In the genomic region with DNA sequence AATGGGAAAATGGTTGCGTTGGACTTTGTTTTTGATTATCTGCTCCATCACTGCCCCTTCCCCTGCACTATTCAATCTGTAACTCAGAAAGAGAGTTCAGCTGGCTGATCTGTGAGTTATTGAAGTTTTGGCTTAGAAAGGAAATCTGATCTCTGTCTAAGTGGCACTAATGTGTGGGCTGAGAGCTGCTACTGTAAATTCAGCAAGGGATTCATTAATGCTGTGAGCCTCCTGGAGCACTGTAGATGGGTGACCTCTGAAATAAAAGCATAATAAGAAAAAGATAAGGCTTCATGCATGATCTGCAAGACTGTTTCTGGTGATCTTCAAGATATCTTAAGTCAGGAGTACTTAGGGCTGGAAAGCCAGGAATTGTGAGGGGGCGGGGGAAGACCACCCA, we compare ENCODE assay signal across 16 cellular contexts.
"Had no signal": no experiment of that assay in that cellular context is flagged by ENCODE, and none has a peak within 500 bp of the region (broad histone marks: within the 10 kb centered on the region; RNA-seq: fewer than 3 reads in every experiment).

No MANE protein-coding gene starts in this region.

- H3K9me3 Mint-ChIP-seq: activated CD4-positive, alpha-beta T cell treated with anti-CD3 and anti-CD28 coated beads, Interleukin-2, amount 10 ng/mL, durations not matched to agents 7 days and 5 days; activated T-cell treated with anti-CD3 and anti-CD28 coated beads, Interleukin-2, amount 50 U/mL, for 24 hours; activated T-helper 2 cell treated with anti-CD3 and anti-CD28 coated beads, Interferon-gamma antibody, Interleukin-2, Interleukin-4, amounts not matched to agents 10 μg/mL and 5 μg/mL and 100 μg/mL, durations not matched to agents 14 hours and 24 hours and 36 hours; natural killer cell treated with Interleukin-12 subunit alpha and Interleukin-12 subunit beta and Interleukin-15 and Interleukin-18, amount 100 ng/mL, for 72 hours had no signal

- DNase-seq: activated CD4-positive, alpha-beta T cell treated with anti-CD3 and anti-CD28 coated beads, Interleukin-2, amount 10 ng/mL, durations not matched to agents 7 days and 5 days; activated CD8-positive, alpha-beta T cell treated with anti-CD3 and anti-CD28 coated beads, Interleukin-2, amount 10 ng/mL, durations not matched to agents 7 days and 5 days; activated naive CD4-positive, alpha-beta T cell treated with Interleukin-2 at 50 U/mL for 16 hours; activated T-cell treated with anti-CD3 and anti-CD28 coated beads, Interleukin-2, amount 50 U/mL, for 24 hours; body of pancreas; hippocampal formation; left colon; lower lobe of right lung; nucleus accumbens; stimulated activated CD4-positive, alpha-beta T cell treated with anti-CD3 and anti-CD28 coated beads, Interleukin-12 subunit alpha, Interleukin-12 subunit beta, amount 100 ng/mL, for 4 hours; stimulated activated CD4-positive, alpha-beta T cell treated with anti-CD3 and anti-CD28 coated beads, Interleukin-1b, Interleukin-23, amount 100 ng/mL, for 48 hours; stimulated activated CD8-positive, alpha-beta memory T cell treated with anti-CD3 and anti-CD28 coated beads, Interleukin-4, amount 100 ng/mL, for 48 hours; stimulated activated naive CD4-positive, alpha-beta T cell; upper lobe of right lung had no signal

- H3K36me3 Mint-ChIP-seq: natural killer cell treated with Interleukin-12 subunit alpha and Interleukin-12 subunit beta and Interleukin-15 and Interleukin-18, amount 100 ng/mL, for 72 hours had no signal

- H3K27ac Mint-ChIP-seq: activated CD4-positive, alpha-beta T cell treated with anti-CD3 and anti-CD28 coated beads, Interleukin-2, amount 10 ng/mL, durations not matched to agents 7 days and 5 days; activated CD8-positive, alpha-beta T cell treated with anti-CD3 and anti-CD28 coated beads, Interleukin-2, amount 10 ng/mL, durations not matched to agents 7 days and 5 days; activated T-cell treated with anti-CD3 and anti-CD28 coated beads, Interleukin-2, amount 50 U/mL, for 24 hours; activated T-helper 2 cell treated with anti-CD3 and anti-CD28 coated beads, Interferon-gamma antibody, Interleukin-2, Interleukin-4, amounts not matched to agents 10 μg/mL and 5 μg/mL and 100 μg/mL, durations not matched to agents 14 hours and 24 hours and 36 hours; natural killer cell treated with Interleukin-12 subunit alpha and Interleukin-12 subunit beta and Interleukin-15 and Interleukin-18, amount 100 ng/mL, for 72 hours had no signal

- H3K4me3 Mint-ChIP-seq: activated CD4-positive, alpha-beta T cell treated with anti-CD3 and anti-CD28 coated beads, Interleukin-2, amount 10 ng/mL, durations not matched to agents 7 days and 5 days; activated CD8-positive, alpha-beta T cell treated with anti-CD3 and anti-CD28 coated beads, Interleukin-2, amount 10 ng/mL, durations not matched to agents 7 days and 5 days; activated T-cell treated with anti-CD3 and anti-CD28 coated beads, Interleukin-2, amount 50 U/mL, for 24 hours; natural killer cell treated with Interleukin-12 subunit alpha and Interleukin-12 subunit beta and Interleukin-15 and Interleukin-18, amount 100 ng/mL, for 72 hours had no signal
